ENCODE assay signal across 19 cellular contexts in genomic region chr2:190701586-190701985, GRCh38. TPM values are rescaled to one million over a fixed set of nuclear protein-coding genes. Genes with fewer than 3 reads are reported as not detected.
DNase-seq lines count a peak whose midpoint lies in the region; ATAC-seq lines count a peak whose summit lies in the region.
"Had no signal": no experiment of that assay in that cellular context is flagged by ENCODE, and none has a peak within 500 bp of the region (broad histone marks: within the 10 kb centered on the region; RNA-seq: fewer than 3 reads in every experiment).

No MANE protein-coding gene starts in this region.

- no peaks in the 10 kb centered on the region for H3K4me1 ChIP-seq in SJCRH30
- H3K4me1 ChIP-seq: ascending aorta, foreskin keratinocyte, psoas muscle had no signal

- no peaks in the 10 kb centered on the region for H3K9me3 ChIP-seq in SJCRH30 (replicated peaks)
- H3K9me3 ChIP-seq: ascending aorta, psoas muscle had no signal

- no peak overlapping the region for H3K27ac ChIP-seq in SJCRH30
- H3K27ac ChIP-seq: ascending aorta, foreskin keratinocyte, psoas muscle, WERI-Rb-1 had no signal

- peak; percentile 67 for DNase-seq in SK-MEL-5 (ENCODE audit: low read depth, low spot score)
- DNase-seq in MV-4-11 (lab: John Stamatoyannopoulos, UW): no peak
- no peak for DNase-seq in SKM-1 (lab: John Stamatoyannopoulos, UW; ENCODE audit: unreplicated experiment)
- DNase-seq in SJCRH30: no peak
- DNase-seq in NCI-H446 treated with DMSO at 0.1 percent for 48 hours (lab: John Stamatoyannopoulos, UW): no peak
- DNase-seq: DMS53; foreskin keratinocyte; immature natural killer cell; NCI-H1092 treated with DMSO at 0.1 percent for 48 hours; psoas muscle; stimulated activated CD4-positive, alpha-beta T cell treated with anti-CD3 and anti-CD28 coated beads, Interleukin-2, amount 100 ng/mL, for 24 hours; WERI-Rb-1 had no signal

- ATAC-seq in GM18511 (IDR thresholded peaks at IDR 0.05; ENCODE audit: unreplicated experiment) (peak; percentile 81), GM21381 (IDR thresholded peaks at IDR 0.05; ENCODE audit: unreplicated experiment) (peak; percentile 63), HG02981 (IDR thresholded peaks at IDR 0.05; ENCODE audit: unreplicated experiment) (peak; percentile 85)
- ATAC-seq: foreskin keratinocyte; HCT116; psoas muscle; Right ventricle myocardium inferior; stimulated activated effector memory CD8-positive, alpha-beta T cell treated with anti-CD3 and anti-CD28 coated beads, Interleukin-12 subunit alpha, Interleukin-12 subunit beta, amount 100 ng/mL, for 72 hours had no signal

- H3K27me3 ChIP-seq in SJCRH30: no peaks in the 10 kb centered on the region
- H3K27me3 ChIP-seq: ascending aorta, foreskin keratinocyte had no signal

- H3K4me3 ChIP-seq in SJCRH30: no peak overlapping the region
- H3K4me3 ChIP-seq: ascending aorta, psoas muscle had no signal

- in situ Hi-C loops in SK-MEL-5 (cut with HindIII; ENCODE audit: low pct_unique_long_range_greater_than_20kb, low sequenced_read_pairs): no loop called here

- no peaks in the 10 kb centered on the region for H3K36me3 ChIP-seq in SJCRH30
- H3K36me3 ChIP-seq: ascending aorta, WERI-Rb-1 had no signal

RNA-seq across cellular contexts. Expression of gene NAB1, which starts 52.7 kb away (rescaled TPM):
- total RNA-seq in SK-MEL-5 (2014; rRNA removed; shearing (Covaris generic)): 41.5 and 42.8 TPM in 2 replicates
- 19.2 and 30.3 TPM in 2 replicates for polyA plus RNA-seq in SK-MEL-5 (2015; cell fraction: cytosol; rRNA removed)
- polyA plus RNA-seq in SK-MEL-5 (2015; cell fraction: nucleus; rRNA removed): 60.2 and 75.4 TPM in 2 replicates
- total RNA-seq in SJCRH30 (2014; rRNA removed; shearing (Covaris generic)): 130 and 137 TPM in 2 replicates
